Comparison of ENCODE assay signal across 1 cellular context in the genomic region with DNA sequence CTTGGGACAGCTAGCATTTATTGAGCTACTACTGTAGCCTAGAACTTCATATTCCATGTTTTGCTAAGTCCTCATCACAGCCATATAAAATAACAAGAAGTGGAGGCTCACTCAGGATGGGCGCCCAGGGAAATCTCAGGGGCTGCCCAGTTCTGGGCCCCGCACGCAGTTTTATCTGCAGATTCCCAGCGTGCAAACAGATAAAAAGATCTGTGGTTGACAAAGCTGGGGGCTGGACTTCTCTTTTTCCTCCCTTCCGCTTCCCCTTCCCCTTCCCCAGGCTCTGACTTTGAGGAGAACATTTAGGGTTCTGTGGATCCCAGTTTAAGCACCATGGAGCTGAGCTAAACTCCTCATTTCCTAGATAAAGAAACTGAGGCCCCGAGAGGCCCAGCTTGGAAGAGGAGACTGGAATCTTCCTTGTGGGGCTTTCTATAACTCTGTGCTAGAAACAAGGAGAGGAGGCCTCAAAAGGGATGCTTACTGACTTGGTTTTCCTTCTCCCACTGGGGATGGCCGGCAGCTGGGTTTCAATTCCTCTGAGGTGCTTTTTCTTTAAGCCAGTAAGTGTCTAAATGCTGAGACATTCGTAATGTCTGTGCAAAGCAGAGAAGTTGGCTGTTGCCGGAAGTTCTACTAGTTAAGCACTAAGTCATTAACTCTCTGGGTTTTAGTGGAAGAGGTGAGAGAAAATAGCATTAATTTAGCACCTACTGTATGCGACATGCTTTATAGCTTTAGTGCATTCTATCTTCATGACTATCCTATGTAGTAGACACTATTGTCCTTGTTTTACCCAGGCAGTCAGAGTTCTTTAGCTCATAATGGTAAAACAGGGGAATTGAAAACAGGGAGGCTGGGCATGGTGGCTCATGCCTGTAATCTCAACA.
TF ChIP-seq lines count a peak whose summit lies in the region.

No MANE protein-coding gene starts in this region.

TF ChIP-seq in IMR-90, 13 proteins besides CTCF, POLR2A, EP300 and RAD21 (continued from another document):
- TF ChIP-seq, protein P1, sequence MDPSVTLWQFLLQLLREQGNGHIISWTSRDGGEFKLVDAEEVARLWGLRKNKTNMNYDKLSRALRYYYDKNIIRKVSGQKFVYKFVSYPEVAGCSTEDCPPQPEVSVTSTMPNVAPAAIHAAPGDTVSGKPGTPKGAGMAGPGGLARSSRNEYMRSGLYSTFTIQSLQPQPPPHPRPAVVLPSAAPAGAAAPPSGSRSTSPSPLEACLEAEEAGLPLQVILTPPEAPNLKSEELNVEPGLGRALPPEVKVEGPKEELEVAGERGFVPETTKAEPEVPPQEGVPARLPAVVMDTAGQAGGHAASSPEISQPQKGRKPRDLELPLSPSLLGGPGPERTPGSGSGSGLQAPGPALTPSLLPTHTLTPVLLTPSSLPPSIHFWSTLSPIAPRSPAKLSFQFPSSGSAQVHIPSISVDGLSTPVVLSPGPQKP (IDR thresholded peaks at IDR 0.05; ENCODE audit: borderline replicate concordance, low read depth, low read length): no peak
- no peak for TF ChIP-seq BHLHE40 (IDR thresholded peaks at IDR 0.05; ENCODE audit: low read depth, low read length)
- no peak for TF ChIP-seq MAZ (IDR thresholded peaks at IDR 0.05; ENCODE audit: borderline replicate concordance, low read depth, low read length)
- TF ChIP-seq RCOR1 (IDR thresholded peaks at IDR 0.05; ENCODE audit: insufficient replicate concordance, low read length): no peak
- TF ChIP-seq, protein P2, sequence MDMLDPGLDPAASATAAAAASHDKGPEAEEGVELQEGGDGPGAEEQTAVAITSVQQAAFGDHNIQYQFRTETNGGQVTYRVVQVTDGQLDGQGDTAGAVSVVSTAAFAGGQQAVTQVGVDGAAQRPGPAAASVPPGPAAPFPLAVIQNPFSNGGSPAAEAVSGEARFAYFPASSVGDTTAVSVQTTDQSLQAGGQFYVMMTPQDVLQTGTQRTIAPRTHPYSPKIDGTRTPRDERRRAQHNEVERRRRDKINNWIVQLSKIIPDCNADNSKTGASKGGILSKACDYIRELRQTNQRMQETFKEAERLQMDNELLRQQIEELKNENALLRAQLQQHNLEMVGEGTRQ (IDR thresholded peaks at IDR 0.05; ENCODE audit: low read depth, low read length): no peak
- no peak for TF ChIP-seq NFE2L2 (IDR thresholded peaks at IDR 0.05; ENCODE audit: low read depth, low read length)
- TF ChIP-seq MXI1 (IDR thresholded peaks at IDR 0.05; ENCODE audit: borderline replicate concordance, low read depth, low read length): no peak
- TF ChIP-seq RFX5 (IDR thresholded peaks at IDR 0.05; ENCODE audit: low read depth, low read length): no peak
- TF ChIP-seq FOS (IDR thresholded peaks at IDR 0.05; ENCODE audit: low read depth, low read length): no peak
- no peak for TF ChIP-seq SMC3 (IDR thresholded peaks at IDR 0.05; ENCODE audit: low read depth, low read length)
- no peak for TF ChIP-seq MAFK (IDR thresholded peaks at IDR 0.05; ENCODE audit: low read depth, low read length)
TF ChIP-seq in IMR-90: peak in this region for 0.
